In genomic region chr22:19631899-19632670, GRCh38 we compare ENCODE assay signal across 9 cellular contexts.
DNase-seq lines count a peak whose midpoint lies in the region; ATAC-seq and TF ChIP-seq lines count a peak whose summit lies in the region.
"Had no signal": no experiment of that assay in that cellular context is flagged by ENCODE, and none has a peak within 500 bp of the region (broad histone marks: within the 10 kb centered on the region; RNA-seq: fewer than 3 reads in every experiment).

No MANE protein-coding gene starts in this region.

- TF ChIP-seq CTCF in AG10803 (conservative IDR thresholded peaks at IDR 0.05; ENCODE audit: low read length) (peak; percentile 57), GM23338 (conservative IDR thresholded peaks at IDR 0.05; ENCODE audit: low read depth in 2 of 2) (peak; percentile 70 to 75), foreskin keratinocyte (conservative IDR thresholded peaks at IDR 0.05) (peak; percentile 61), type B pancreatic cell (conservative IDR thresholded peaks at IDR 0.05) (peak; percentile 69)
- no peak for TF ChIP-seq CTCF in CD4-positive, alpha-beta T cell (IDR thresholded peaks at IDR 0.05)

- CTCF ChIA-PET in CD4-positive, alpha-beta memory T cell (lab: Charles Lee; ENCODE audit: partially characterized antibody) = interaction anchor here (1.2 to 1.6 kb wide), 2 partner anchors 136 to 487 kb away, joined by 3 to 10 read pairs; partner anchors contain the start of gene ESS2
- CTCF ChIA-PET in CD4-positive, alpha-beta T cell (lab: Charles Lee) = no interaction called here

- no peaks in the 10 kb centered on the region for H3F3A ChIP-seq in GM23338 (replicated peaks; ENCODE audit: low read depth)

- H3K27ac ChIP-seq in GM23338 (ENCODE audit: low read depth) (no peak overlapping the region), foreskin keratinocyte (no peak overlapping the region)
- H3K27ac ChIP-seq in CD4-positive, alpha-beta memory T cell (ENCODE audit: low read depth, low read length) = no peak overlapping the region
- no peak overlapping the region for H3K27ac ChIP-seq in CD4-positive, alpha-beta T cell (ENCODE audit: low read depth, low read length)

- H3K4me3 ChIP-seq in AG10803 (ENCODE audit: low read length) (no peak overlapping the region), GM23338 (no peak overlapping the region)
- no peak overlapping the region for H3K4me3 ChIP-seq in CD4-positive, alpha-beta memory T cell (ENCODE audit: low read length in 2 of 2)

- H3K27me3 ChIP-seq in GM23338 (ENCODE audit: insufficient read depth) = no peaks in the 10 kb centered on the region
- no peaks in the 10 kb centered on the region for H3K27me3 ChIP-seq in foreskin keratinocyte
- no peaks in the 10 kb centered on the region for H3K27me3 ChIP-seq in CD4-positive, alpha-beta memory T cell (ENCODE audit: insufficient read depth, low read length)
- no peaks in the 10 kb centered on the region for H3K27me3 ChIP-seq in CD4-positive, alpha-beta T cell (ENCODE audit: control insufficient read depth, insufficient read depth, low read length)

- H3K36me3 ChIP-seq in GM23338 (ENCODE audit: insufficient read depth) = no peaks in the 10 kb centered on the region
- H3K36me3 ChIP-seq in CD4-positive, alpha-beta memory T cell (ENCODE audit: insufficient read depth, low read length) = no peaks in the 10 kb centered on the region

- H2AFZ ChIP-seq in GM23338 = peak overlapping the region; percentile 84; the same call in 1 of the 2 replicates

- no peaks in the 10 kb centered on the region for H3K9me2 ChIP-seq in GM23338 (ENCODE audit: insufficient read depth)

- H4K20me1 ChIP-seq in GM23338 (replicated peaks; ENCODE audit: insufficient read depth) = no peaks in the 10 kb centered on the region

- ATAC-seq in GM23338 = peak; percentile 81
- peak; percentile 46 for ATAC-seq in foreskin keratinocyte
- ATAC-seq in CD4-positive, alpha-beta T cell (ENCODE audit: poor library complexity) = no peak

- peaks cover 10% of the 10 kb centered on the region for H3K4me1 Mint-ChIP-seq in GM23338
- peaks cover 3% of the 10 kb centered on the region for H3K4me1 Mint-ChIP-seq in type B pancreatic cell (ENCODE audit: unreplicated experiment)
- H3K4me1 Mint-ChIP-seq in CD4-positive, alpha-beta memory T cell = peaks cover 0 to 3% (median 1%) of the 10 kb centered on the region in 4 donors
- peaks cover 6% of the 10 kb centered on the region for H3K4me1 Mint-ChIP-seq in CD4-positive, alpha-beta T cell (ENCODE audit: low read depth)

- no peaks in the 10 kb centered on the region; the same call in 2 of the 3 replicates for H3K36me3 Mint-ChIP-seq in GM23338 (ENCODE audit: low read depth)
- H3K36me3 Mint-ChIP-seq in type B pancreatic cell = no peaks in the 10 kb centered on the region
- H3K36me3 Mint-ChIP-seq in CD4-positive, alpha-beta memory T cell = no peaks in the 10 kb centered on the region
- H3K36me3 Mint-ChIP-seq in CD4-positive, alpha-beta T cell (ENCODE audit: low read depth) = no peaks in the 10 kb centered on the region

- DNase-seq in AG10803 (ENCODE audit: low read depth) (peak; percentile 32), GM23338 (ENCODE audit: low spot score) (peak; percentile 85), RPMI8226 (peak; percentile 17), foreskin keratinocyte (peak in 1 of 2 donors; percentile 21), type B pancreatic cell (ENCODE audit: extremely low spot score, unreplicated experiment) (no peak)
- DNase-seq in CD4-positive, alpha-beta memory T cell = no peak
- no peak for DNase-seq in CD4-positive, alpha-beta T cell
- DNase-seq in stimulated activated CD4-positive, alpha-beta T cell treated with anti-CD3 and anti-CD28 coated beads, Interleukin-1b, Interleukin-23, amount 100 ng/mL, for 48 hours = no peak

- H3K4me3 Mint-ChIP-seq in GM23338 (no peak overlapping the region), type B pancreatic cell (no peak overlapping the region)
- no peak overlapping the region for H3K4me3 Mint-ChIP-seq in CD4-positive, alpha-beta memory T cell
- no peak overlapping the region for H3K4me3 Mint-ChIP-seq in CD4-positive, alpha-beta T cell
- H3K4me3 Mint-ChIP-seq: dendritic cell treated with granulocyte-macrophage colony-stimulating factor and Interleukin-4, amounts not matched to agents 40 ng/mL and 50 ng/mL, for 4 days had no signal

- H3K4me2 ChIP-seq in GM23338 = no peak overlapping the region

- H3K27me3 Mint-ChIP-seq in GM23338 (ENCODE audit: insufficient read depth, low read depth, poor library complexity) (peaks cover 4% of the 10 kb centered on the region), type B pancreatic cell (peaks cover 11% of the 10 kb centered on the region)
- H3K27me3 Mint-ChIP-seq in CD4-positive, alpha-beta memory T cell = peaks cover 2% of the 10 kb centered on the region in 2 donors
- no peaks in the 10 kb centered on the region for H3K27me3 Mint-ChIP-seq in CD4-positive, alpha-beta T cell

- intact Hi-C loops in CD4-positive, alpha-beta memory T cell (cut with micrococcal nuclease) = no loop called here
- intact Hi-C loops in CD4-positive, alpha-beta T cell (cut with DNase I, micrococcal nuclease) = loop anchor here (2.0 to 10.0 kb wide), 6 partner anchors 57 to 527 kb away; partner anchors contain the start of genes CDC45 (in 1 of the 2), ESS2 (in 1 of the 2) and UFD1 (in 1 of the 2)

- H3K79me2 ChIP-seq in GM23338 (replicated peaks; ENCODE audit: insufficient read depth) = no peaks in the 10 kb centered on the region

- POLR2A ChIA-PET in CD4-positive, alpha-beta memory T cell (lab: Charles Lee; ENCODE audit: partially characterized antibody) = no interaction called here
- POLR2A ChIA-PET in CD4-positive, alpha-beta T cell (lab: Charles Lee) = no interaction called here

- no peaks in the 10 kb centered on the region; the same call in 2 of the 3 replicates for H3K9me3 Mint-ChIP-seq in GM23338
- no peaks in the 10 kb centered on the region for H3K9me3 Mint-ChIP-seq in type B pancreatic cell
- no peaks in the 10 kb centered on the region for H3K9me3 Mint-ChIP-seq in CD4-positive, alpha-beta memory T cell
- no peaks in the 10 kb centered on the region for H3K9me3 Mint-ChIP-seq in CD4-positive, alpha-beta T cell
- H3K9me3 Mint-ChIP-seq: dendritic cell treated with granulocyte-macrophage colony-stimulating factor and Interleukin-4, amounts not matched to agents 40 ng/mL and 50 ng/mL, for 4 days had no signal

- H3K9me3 ChIP-seq in CD4-positive, alpha-beta memory T cell (ENCODE audit: control insufficient read depth in 1 of 2, low read length in 2 of 2) = no peaks in the 10 kb centered on the region
- H3K9me3 ChIP-seq in CD4-positive, alpha-beta T cell (ENCODE audit: control insufficient read depth, low read length) = no peaks in the 10 kb centered on the region

- H3K27ac Mint-ChIP-seq in GM23338 (no peak overlapping the region), type B pancreatic cell (no peak overlapping the region)
- H3K27ac Mint-ChIP-seq in CD4-positive, alpha-beta memory T cell = no peak overlapping the region
- no peak overlapping the region for H3K27ac Mint-ChIP-seq in CD4-positive, alpha-beta T cell
- H3K27ac Mint-ChIP-seq: dendritic cell treated with granulocyte-macrophage colony-stimulating factor and Interleukin-4, amounts not matched to agents 40 ng/mL and 50 ng/mL, for 4 days had no signal

- 0 out of 2 replicates have a peak, but pooled peaks cover 4% of the 10 kb centered on the region for H3K4me1 ChIP-seq in GM23338 (ENCODE audit: insufficient read depth)
- peaks cover 8% of the 10 kb centered on the region for H3K4me1 ChIP-seq in foreskin keratinocyte
- H3K4me1 ChIP-seq in CD4-positive, alpha-beta memory T cell (ENCODE audit: insufficient read depth, low read length) = no peaks in the 10 kb centered on the region

TF ChIP-seq in GM23338, 12 proteins besides CTCF, POLR2A, EP300 and RAD21 (continues in another document):
- no peak for TF ChIP-seq CREB1 (CRISPR knock-in tag; IDR thresholded peaks at IDR 0.05; ENCODE audit: low read depth)
- no peak for TF ChIP-seq JUNB (IDR thresholded peaks at IDR 0.05; ENCODE audit: unreplicated experiment)
- TF ChIP-seq ZNF331 (CRISPR knock-in tag; IDR thresholded peaks at IDR 0.05; ENCODE audit: low read depth) = no peak
- TF ChIP-seq NANOG (IDR thresholded peaks at IDR 0.05; ENCODE audit: borderline replicate concordance) = no peak
- TF ChIP-seq ETS1 (IDR thresholded peaks at IDR 0.05) = no peak
- TF ChIP-seq EZH2phosphoT487 (IDR thresholded peaks at IDR 0.05; ENCODE audit: unreplicated experiment) = no peak
- TF ChIP-seq EZH2 (IDR thresholded peaks at IDR 0.05; ENCODE audit: low read depth, unreplicated experiment) = no peak
- TF ChIP-seq STAT1 (IDR thresholded peaks at IDR 0.05; ENCODE audit: unreplicated experiment) = no peak
- TF ChIP-seq POLR2AphosphoS5 (IDR thresholded peaks at IDR 0.05; ENCODE audit: low read depth) = no peak
- no peak for TF ChIP-seq ZNF114 (CRISPR knock-in tag; IDR thresholded peaks at IDR 0.05)

Comparison
In these comparisons a context has a peak if more than half of its experiments do, and no peak if none do; other contexts are left out.
1. DNase-seq: peak in AG10803 (single experiment), GM23338 (single experiment) and RPMI8226 (single experiment); none in type B pancreatic cell (single experiment), CD4-positive, alpha-beta memory T cell (0 of 5), CD4-positive, alpha-beta T cell (0 of 10) and stimulated activated CD4-positive, alpha-beta T cell treated with anti-CD3 and anti-CD28 coated beads, Interleukin-1b, Interleukin-23, amount 100 ng/mL, for 48 hours (single experiment).